26 cellular contexts compared by ENCODE assay signal in the genomic region with DNA sequence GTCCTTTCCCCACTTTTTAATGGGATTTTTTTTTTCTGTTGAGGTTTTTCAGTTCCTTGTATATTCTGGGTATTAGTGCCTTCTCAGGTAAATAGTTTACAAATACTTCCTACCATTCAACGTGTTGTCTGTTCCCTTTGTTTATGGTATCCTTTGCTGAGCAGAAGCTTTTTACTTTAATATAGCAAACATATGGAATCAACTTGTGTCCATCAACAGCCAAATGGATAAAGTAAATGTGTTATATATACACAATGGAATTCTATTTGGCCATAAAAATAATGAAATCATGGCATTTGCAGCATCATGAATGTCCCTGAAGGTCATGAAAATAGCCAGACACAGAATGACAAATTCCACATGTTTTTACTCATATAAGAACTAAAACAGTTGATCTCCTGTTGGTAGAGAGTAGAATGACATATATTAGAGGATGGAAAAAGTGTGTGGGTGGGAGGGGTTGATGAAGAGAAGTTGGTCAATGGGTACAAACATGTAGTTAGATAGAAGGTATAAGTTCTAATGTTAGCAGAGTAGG.
"Had no signal": no experiment of that assay in that cellular context is flagged by ENCODE, and none has a peak within 500 bp of the region (broad histone marks: within the 10 kb centered on the region; RNA-seq: fewer than 3 reads in every experiment).

No MANE protein-coding gene starts in this region.

- H3K4me1 ChIP-seq: colonic mucosa, gastrocnemius medialis, psoas muscle, sigmoid colon, stomach, thyroid gland had no signal

- H3K27me3 Mint-ChIP-seq: dendritic cell treated with granulocyte-macrophage colony-stimulating factor and Interleukin-4, amounts not matched to agents 40 ng/mL and 50 ng/mL, for 4 days; memory B cell; naive thymus-derived CD4-positive, alpha-beta T cell; type B pancreatic cell had no signal

- H3K36me3 Mint-ChIP-seq: memory B cell; naive thymus-derived CD4-positive, alpha-beta T cell; stimulated activated effector memory CD8-positive, alpha-beta T cell treated with anti-CD3 and anti-CD28 coated beads, Interleukin-12 subunit alpha, Interleukin-12 subunit beta, amount 100 ng/mL, for 72 hours; type B pancreatic cell had no signal

- H3K27ac ChIP-seq: colonic mucosa, gastrocnemius medialis, ovary, psoas muscle, sigmoid colon, stomach, thyroid gland had no signal

- H3K27me3 ChIP-seq: colonic mucosa, gastrocnemius medialis, ovary, sigmoid colon, stomach, thyroid gland had no signal

- H3K4me1 Mint-ChIP-seq: memory B cell; naive thymus-derived CD4-positive, alpha-beta T cell; nephron; stimulated activated effector memory CD8-positive, alpha-beta T cell treated with anti-CD3 and anti-CD28 coated beads, Interleukin-12 subunit alpha, Interleukin-12 subunit beta, amount 100 ng/mL, for 72 hours had no signal

- DNase-seq: colonic mucosa; effector CD8-positive, alpha-beta T cell; erythroblast; foreskin fibroblast; gastrocnemius medialis; head of caudate nucleus; kidney; midbrain; naive thymus-derived CD4-positive, alpha-beta T cell; occipital lobe; ovary; posterior cingulate gyrus; psoas muscle; right cardiac atrium; sigmoid colon; stimulated activated CD4-positive, alpha-beta T cell treated with anti-CD3 and anti-CD28 coated beads, Interleukin-2, amount 100 ng/mL, for 24 hours; stimulated activated CD4-positive, alpha-beta T cell treated with anti-CD3 and anti-CD28 coated beads, Interleukin-4, amount 100 ng/mL, for 24 hours; stimulated activated naive CD4-positive, alpha-beta T cell treated with Interleukin-2 at 50 U/mL for 16 hours; stomach; thyroid gland had no signal

- H3K4me3 ChIP-seq: colonic mucosa, gastrocnemius medialis, lung, ovary, psoas muscle, sigmoid colon, stomach, thyroid gland had no signal

- H3K4me3 Mint-ChIP-seq: dendritic cell treated with granulocyte-macrophage colony-stimulating factor and Interleukin-4, amounts not matched to agents 40 ng/mL and 50 ng/mL, for 4 days; memory B cell; naive thymus-derived CD4-positive, alpha-beta T cell; nephron; stimulated activated effector memory CD8-positive, alpha-beta T cell treated with anti-CD3 and anti-CD28 coated beads, Interleukin-12 subunit alpha, Interleukin-12 subunit beta, amount 100 ng/mL, for 72 hours; type B pancreatic cell had no signal

- H3K9me3 Mint-ChIP-seq: dendritic cell treated with granulocyte-macrophage colony-stimulating factor and Interleukin-4, amounts not matched to agents 40 ng/mL and 50 ng/mL, for 4 days; nephron; type B pancreatic cell had no signal

- H3K27ac Mint-ChIP-seq: dendritic cell treated with granulocyte-macrophage colony-stimulating factor and Interleukin-4, amounts not matched to agents 40 ng/mL and 50 ng/mL, for 4 days; memory B cell; naive thymus-derived CD4-positive, alpha-beta T cell; nephron; stimulated activated effector memory CD8-positive, alpha-beta T cell treated with anti-CD3 and anti-CD28 coated beads, Interleukin-12 subunit alpha, Interleukin-12 subunit beta, amount 100 ng/mL, for 72 hours; type B pancreatic cell had no signal

- H3K9me3 ChIP-seq: colonic mucosa, gastrocnemius medialis, ovary, psoas muscle, sigmoid colon, stomach, thyroid gland had no signal

- H3K36me3 ChIP-seq: colonic mucosa, gastrocnemius medialis, ovary, sigmoid colon, stomach, thyroid gland had no signal
